4 cellular contexts compared by ENCODE assay signal in genomic region chr16:21346756-21347491, GRCh38.
DNase-seq lines count a peak whose midpoint lies in the region; ATAC-seq and TF ChIP-seq lines count a peak whose summit lies in the region.
"Not testable (repeated sequence)": the region's sequence is repeated elsewhere in the genome, so short reads cannot be mapped to it uniquely, and the experiment has no call there.

No MANE protein-coding gene starts in this region.

- H2BK15ac ChIP-seq in IMR-90 (ENCODE audit: low read depth, low read length), result not testable (repeated sequence)

- DNase-seq in DMS79 treated with DMSO at 0.1 percent for 48 hours (lab: John Stamatoyannopoulos, UW), result peak; percentile 12
- DNase-seq in IMR-90; neural progenitor cell (ENCODE audit: low spot score): not testable (repeated sequence)

- not testable (repeated sequence) for TF ChIP-seq POLR2A in IMR-90 (IDR thresholded peaks at IDR 0.05; ENCODE audit: low read depth, low read length)

- not testable (repeated sequence) for ATAC-seq in IMR-90 (ENCODE audit: low read depth)
- peak; percentile 25 for ATAC-seq in esophagus mucosa

- not testable (repeated sequence) for H3K9ac ChIP-seq in IMR-90 (ENCODE audit: low read depth, low read length); neural progenitor cell

- H3K9me1 ChIP-seq in IMR-90 (ENCODE audit: insufficient read depth, low read length), result not testable (repeated sequence)

- not testable (repeated sequence) for H4K5ac ChIP-seq in IMR-90 (ENCODE audit: low read depth, low read length)

- H3K4me1 Mint-ChIP-seq in neural progenitor cell, result not testable (repeated sequence)

- not testable (repeated sequence) for H2BK5ac ChIP-seq in IMR-90 (ENCODE audit: low read depth, low read length, poor library complexity, severe bottlenecking)

- not testable (repeated sequence) for H3K4me1 ChIP-seq in IMR-90 (ENCODE audit: control insufficient read depth, insufficient read depth, low read length); neural progenitor cell

- H4K8ac ChIP-seq in IMR-90 (ENCODE audit: low read depth in 2 of 2, low read length in 2 of 2), result not testable (repeated sequence)

- H3K79me1 ChIP-seq in IMR-90 (ENCODE audit: low read depth in 1 of 2, low read length in 2 of 2), result not testable (repeated sequence)

- intact Hi-C loops in IMR-90 (cut with micrococcal nuclease), result not testable (repeated sequence)

- H3K56ac ChIP-seq in IMR-90 (ENCODE audit: extremely low read depth, insufficient read depth, low read length), result not testable (repeated sequence)

- TF ChIP-seq RAD21 in IMR-90 (IDR thresholded peaks at IDR 0.05; ENCODE audit: low read length), result not testable (repeated sequence)

- CTCF ChIA-PET in IMR-90 (lab: Yijun Ruan, JAX), result not testable (repeated sequence)

- not testable (repeated sequence) for H4K91ac ChIP-seq in IMR-90 (ENCODE audit: insufficient read depth, low read depth, low read length)

- not testable (repeated sequence) for H3K23ac ChIP-seq in IMR-90 (ENCODE audit: low read depth, low read length)

- H2AK9ac ChIP-seq in IMR-90 (replicated peaks; ENCODE audit: low read depth, low read length, poor library complexity), result not testable (repeated sequence)

- H3K4me3 Mint-ChIP-seq in neural progenitor cell, result not testable (repeated sequence)

- H3K14ac ChIP-seq in IMR-90 (replicated peaks; ENCODE audit: low read depth, low read length), result not testable (repeated sequence)

- H3K79me2 ChIP-seq in neural progenitor cell (ENCODE audit: low read depth), result not testable (repeated sequence)

- TF ChIP-seq CTCF in IMR-90 (conservative IDR thresholded peaks at IDR 0.05; ENCODE audit: low read depth, low read length); neural progenitor cell (IDR thresholded peaks at IDR 0.05): not testable (repeated sequence)

- not testable (repeated sequence) for H2BK20ac ChIP-seq in IMR-90 (ENCODE audit: low read depth, low read length)

- not testable (repeated sequence) for H3K4me3 ChIP-seq in IMR-90 (ENCODE audit: insufficient read depth, low read depth, low read length); neural progenitor cell

- H3K27me3 ChIP-seq in IMR-90 (ENCODE audit: control insufficient read depth, insufficient read depth, low read length); neural progenitor cell: not testable (repeated sequence)

- not testable (repeated sequence) for H3K4me2 ChIP-seq in IMR-90 (ENCODE audit: low read depth, low read length); neural progenitor cell

- not testable (repeated sequence) for H3K9me3 ChIP-seq in IMR-90 (ENCODE audit: control insufficient read depth, insufficient read depth, low read length); neural progenitor cell (ENCODE audit: low read depth)

- H3K4ac ChIP-seq in IMR-90 (ENCODE audit: low read depth, low read length), result not testable (repeated sequence)

- not testable (repeated sequence) for H3K36me3 ChIP-seq in IMR-90 (ENCODE audit: control insufficient read depth, insufficient read depth, low read length); neural progenitor cell

- not testable (repeated sequence) for BruUV-seq in IMR-90 (replicated peaks; lab: Mats Ljungman, UMichigan)

- dilution Hi-C loops in IMR-90 (cut with HindIII; ENCODE audit: low sequenced_read_pairs, unreplicated experiment), result not testable (repeated sequence)

- POLR2A ChIA-PET in IMR-90 (lab: Charles Lee; ENCODE audit: unreplicated experiment), result not testable (repeated sequence)

- not testable (repeated sequence) for H2AFZ ChIP-seq in IMR-90 (replicated peaks; ENCODE audit: low read length, poor library complexity); neural progenitor cell (replicated peaks)

- H2AK5ac ChIP-seq in IMR-90 (ENCODE audit: low read depth, low read length), result not testable (repeated sequence)

- H3K36me3 Mint-ChIP-seq in neural progenitor cell, result not testable (repeated sequence)

- peak overlapping the region; percentile 85 for H3K27ac Mint-ChIP-seq in neural progenitor cell

- H4K20me1 ChIP-seq in IMR-90 (ENCODE audit: insufficient read depth, low read length); neural progenitor cell (ENCODE audit: low read depth): not testable (repeated sequence)

- not testable (repeated sequence) for H3K9me3 Mint-ChIP-seq in neural progenitor cell

- in situ Hi-C loops in IMR-90 (cut with MboI; ENCODE audit: low sequenced_read_pairs), result not testable (repeated sequence)

- not testable (repeated sequence) for H3K18ac ChIP-seq in IMR-90 (ENCODE audit: low read depth, low read length)

- no CpG with 5 or more reads among the region's 25 CpGs for WGBS in IMR-90 (ENCODE audit: extremely low coverage in 2 of 2, insufficient read length in 1 of 2), 2 experiments

- H3K27me3 Mint-ChIP-seq in neural progenitor cell (ENCODE audit: insufficient read depth, low read depth), result not testable (repeated sequence)

- H2BK120ac ChIP-seq in IMR-90 (ENCODE audit: low read depth, low read length), result peak overlapping the region; percentile 48; the same call in 1 of the 2 replicates

- H3K27ac ChIP-seq in IMR-90 (ENCODE audit: insufficient read depth, low read length); neural progenitor cell: not testable (repeated sequence)

- H3F3A ChIP-seq in neural progenitor cell (ENCODE audit: low read depth), result not testable (repeated sequence)
